ENCODE assay signal across 34 cellular contexts in the genomic region with DNA sequence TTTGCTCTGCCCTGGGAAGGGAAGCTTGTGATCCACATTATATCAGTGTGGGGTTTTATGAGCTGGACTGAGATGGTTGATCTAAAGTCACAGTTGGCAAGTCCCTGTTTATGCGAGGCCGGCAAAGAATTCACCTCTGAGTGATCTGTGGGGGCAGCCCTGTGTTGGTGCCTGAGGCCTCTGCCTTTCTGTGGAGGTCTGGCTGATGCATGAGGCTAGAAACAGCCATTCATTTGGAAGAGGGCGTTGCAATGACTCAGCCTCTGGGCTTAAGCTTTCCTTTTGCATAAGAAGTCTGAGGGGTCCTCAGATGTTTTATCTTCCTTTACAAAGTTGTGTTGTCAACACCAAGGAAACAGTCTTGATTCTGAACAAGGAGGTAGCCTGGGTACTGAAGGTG.
"Had no signal": no experiment of that assay in that cellular context is flagged by ENCODE, and none has a peak within 500 bp of the region (broad histone marks: within the 10 kb centered on the region; RNA-seq: fewer than 3 reads in every experiment).

No MANE protein-coding gene starts in this region.

- H3K4me1 Mint-ChIP-seq: activated CD4-positive, alpha-beta T cell treated with anti-CD3 and anti-CD28 coated beads, Interleukin-2, amount 10 ng/mL, durations not matched to agents 24 days and 14 days; mesothelial cell of epicardium; nephron progenitor cell; T-helper 17 cell had no signal

- ATAC-seq: activated CD8-positive, alpha-beta T cell treated with anti-CD3 and anti-CD28 coated beads, Interleukin-2, amount 10 ng/mL, durations not matched to agents 7 days and 5 days; activated T-cell treated with anti-CD3 and anti-CD28 coated beads, Interleukin-2, amount 50 U/mL, for 72 hours; body of pancreas; heart right ventricle; left cardiac atrium; left ventricle myocardium superior; sciatic nerve; T-helper 17 cell; upper lobe of right lung had no signal

- H3K9me3 Mint-ChIP-seq: activated CD4-positive, alpha-beta T cell treated with anti-CD3 and anti-CD28 coated beads, Interleukin-2, amount 10 ng/mL, durations not matched to agents 24 days and 14 days had no signal

- H3K27ac Mint-ChIP-seq: activated CD4-positive, alpha-beta T cell treated with anti-CD3 and anti-CD28 coated beads, Interleukin-2, amount 10 ng/mL, durations not matched to agents 24 days and 14 days; activated CD8-positive, alpha-beta T cell treated with anti-CD3 and anti-CD28 coated beads, Interleukin-2, amount 10 ng/mL, durations not matched to agents 7 days and 5 days; activated naive CD8-positive, alpha-beta T cell; activated T-cell treated with anti-CD3 and anti-CD28 coated beads, Interleukin-2, amount 50 U/mL, for 72 hours; mesothelial cell of epicardium; nephron progenitor cell; progenitor cell of endocrine pancreas; T-helper 17 cell had no signal

- H3K36me3 ChIP-seq: heart right ventricle, ovary, upper lobe of right lung, WERI-Rb-1 had no signal

- DNase-seq: activated CD4-positive, alpha-beta T cell treated with anti-CD3 and anti-CD28 coated beads, Interleukin-2, amount 10 ng/mL, durations not matched to agents 24 days and 14 days; activated CD4-positive, CD25-positive, alpha-beta regulatory T cell treated with anti-CD3 and anti-CD28 coated beads, Interleukin-2, amount 50 U/mL, for 72 hours; activated CD8-positive, alpha-beta T cell treated with anti-CD3 and anti-CD28 coated beads, Interleukin-2, amount 10 ng/mL, durations not matched to agents 7 days and 5 days; activated effector memory CD4-positive, alpha-beta T cell treated with Interleukin-2 at 50 U/mL for 16 hours; activated naive CD4-positive, alpha-beta T cell treated with Interleukin-2 at 50 U/mL for 16 hours; activated T-cell treated with anti-CD3 and anti-CD28 coated beads for 4 hours; activated T-cell treated with anti-CD3 and anti-CD28 coated beads, Interleukin-2, amount 50 U/mL, for 72 hours; anterior cingulate cortex; body of pancreas; dermis blood vessel endothelial cell; effector CD4-positive, alpha-beta T cell; esophagus squamous epithelium; foreskin melanocyte; heart right ventricle; left cardiac atrium; left ventricle myocardium superior; naive B cell; nephron progenitor cell; ovary; retina; small intestine; stimulated activated CD4-positive, alpha-beta T cell treated with anti-CD3 and anti-CD28 coated beads, Interleukin-2, amount 100 ng/mL, for 24 hours; stimulated activated naive CD4-positive, alpha-beta T cell; T-helper 17 cell; T1000; tibial artery; upper lobe of right lung; WERI-Rb-1 had no signal

- H3K27me3 ChIP-seq: body of pancreas, esophagus squamous epithelium, heart right ventricle, ovary, suprapubic skin, tibial artery, upper lobe of right lung had no signal

- H3K27ac ChIP-seq: body of pancreas, epithelial cell of prostate, esophagus squamous epithelium, heart right ventricle, ovary, suprapubic skin, tibial artery, upper lobe of right lung, WERI-Rb-1 had no signal

- H3K4me3 ChIP-seq: body of pancreas, esophagus squamous epithelium, heart right ventricle, ovary, suprapubic skin, tibial artery, upper lobe of right lung had no signal

- H3K4me3 Mint-ChIP-seq: activated CD4-positive, alpha-beta T cell treated with anti-CD3 and anti-CD28 coated beads, Interleukin-2, amount 10 ng/mL, durations not matched to agents 24 days and 14 days; activated CD8-positive, alpha-beta T cell treated with anti-CD3 and anti-CD28 coated beads, Interleukin-2, amount 10 ng/mL, durations not matched to agents 7 days and 5 days; activated naive CD8-positive, alpha-beta T cell; activated T-cell treated with anti-CD3 and anti-CD28 coated beads, Interleukin-2, amount 50 U/mL, for 72 hours; mesothelial cell of epicardium; nephron progenitor cell; T-helper 17 cell had no signal

- H3K27me3 Mint-ChIP-seq: activated CD4-positive, alpha-beta T cell treated with anti-CD3 and anti-CD28 coated beads, Interleukin-2, amount 10 ng/mL, durations not matched to agents 24 days and 14 days; activated naive CD8-positive, alpha-beta T cell; naive B cell; progenitor cell of endocrine pancreas; T-helper 17 cell had no signal

- H3K9me3 ChIP-seq: body of pancreas, suprapubic skin, upper lobe of right lung had no signal

- H3K4me1 ChIP-seq: body of pancreas, esophagus squamous epithelium, heart right ventricle, suprapubic skin, tibial artery, upper lobe of right lung had no signal
